In genomic region chr19:40716655-40717324, GRCh38 we compare ENCODE assay signal across 8 cellular contexts. TPM values are rescaled to one million over a fixed set of nuclear protein-coding genes. Genes with fewer than 3 reads are reported as not detected.
DNase-seq lines count a peak whose midpoint lies in the region; ATAC-seq and TF ChIP-seq lines count a peak whose summit lies in the region.

Gene COQ8B, minus strand, starts transcription at chr19:40716886. Its CDS starts 2,254 bp downstream, at chr19:40714632.
Gene ITPKC, plus strand, starts transcription at chr19:40717112. Its CDS starts 24 bp downstream, at chr19:40717136.

- no peaks in the 10 kb centered on the region for H3K27me3 ChIP-seq in prostate gland (replicated peaks; ENCODE audit: insufficient read depth)

- peak within 1 kb of the TSS; percentile 79 to 85 for H3K4me3 ChIP-seq in prostate gland

- no peaks in the 10 kb centered on the region for H3K27me3 Mint-ChIP-seq in T-helper 17 cell

- no peaks in the 10 kb centered on the region for H3K36me3 ChIP-seq in prostate gland

- peak within 1 kb of the TSS; percentile 98 for H3K4me3 Mint-ChIP-seq in T-helper 17 cell

- peaks cover 4% of the 10 kb centered on the region for H3K36me3 Mint-ChIP-seq in T-helper 17 cell (ENCODE audit: low read depth)

- WGBS in prostate gland, result under 1% methylated on average over 70 of the region's 72 CpGs

- peak within 1 kb of the TSS; percentile 99 for H3K27ac Mint-ChIP-seq in T-helper 17 cell

- no peaks in the 10 kb centered on the region for H3K4me1 ChIP-seq in prostate gland (replicated peaks)

- peak; percentile 92 for TF ChIP-seq POLR2A in prostate gland (IDR thresholded peaks at IDR 0.05)

- ATAC-seq in GM18498 (IDR thresholded peaks at IDR 0.05; ENCODE audit: unreplicated experiment) (peak; percentile 72), HG02938 (IDR thresholded peaks at IDR 0.05; ENCODE audit: unreplicated experiment) (peak; percentile 61), T-helper 17 cell (peak; percentile 77), left ventricle myocardium superior (peak; percentile 79)

- peak; percentile 95 for DNase-seq in NCI-H1694 treated with DMSO at 0.1 percent for 48 hours (lab: John Stamatoyannopoulos, UW)
- DNase-seq in T-helper 17 cell, result peak; percentile 99 to 100 (median 100)
- DNase-seq in left ventricle myocardium superior, result peak; percentile 100
- peak; percentile 99 for DNase-seq in prostate gland (ENCODE audit: low spot score)
- DNase-seq in ureter (ENCODE audit: low spot score), result peak; percentile 100

- intact Hi-C loops in left ventricle myocardium superior (cut with micrococcal nuclease) (no loop called here), prostate gland (cut with DNase I) (loop anchor here (2.0 kb wide), 1 partner anchor 80 kb away; no protein-coding TSS in a partner anchor)

- H3K9me3 ChIP-seq in T-helper 17 cell (ENCODE audit: control insufficient read depth, low read length, poor library complexity, severe bottlenecking), result no peaks in the 10 kb centered on the region
- H3K9me3 ChIP-seq in prostate gland, result no peaks in the 10 kb centered on the region

- H3K4me1 Mint-ChIP-seq in T-helper 17 cell, result peaks cover 54% of the 10 kb centered on the region

- TF ChIP-seq CTCF in prostate gland (IDR thresholded peaks at IDR 0.05), result peak in 2 of 4 experiments; percentile 49 to 54

- peak within 1 kb of the TSS; percentile 95 for H3K27ac ChIP-seq in angular gyrus (ENCODE audit: low read depth, low read length)
- peak within 1 kb of the TSS; percentile 99 to 100 for H3K27ac ChIP-seq in prostate gland

RNA-seq across cellular contexts. Expression of gene COQ8B, which starts in this region (rescaled TPM):
- total RNA-seq in T-helper 17 cell (10 to 100 TPM; 25.1 to 35.6 TPM), left ventricle myocardium superior (34.6 TPM), prostate gland (10 to 100 TPM; 61.2 to 64.4 TPM), ureter (35.0 TPM)

RNA-seq across cellular contexts. Expression of gene ITPKC, which starts in this region (rescaled TPM):
- total RNA-seq in T-helper 17 cell (1 to 10 TPM; 6.5 to 8.3 TPM), left ventricle myocardium superior (12.8 TPM), prostate gland (10 to 100 TPM; 40.8 to 44.5 TPM), ureter (35.0 TPM)

Comparison
In these comparisons a context has a peak if more than half of its experiments do, and no peak if none do; other contexts are left out.
1. Peak in every context shown above with its lines: DNase-seq, ATAC-seq, H3K4me3 ChIP-seq and H3K27ac ChIP-seq.